Comparison of ENCODE assay signal across 28 cellular contexts in the genomic region with DNA sequence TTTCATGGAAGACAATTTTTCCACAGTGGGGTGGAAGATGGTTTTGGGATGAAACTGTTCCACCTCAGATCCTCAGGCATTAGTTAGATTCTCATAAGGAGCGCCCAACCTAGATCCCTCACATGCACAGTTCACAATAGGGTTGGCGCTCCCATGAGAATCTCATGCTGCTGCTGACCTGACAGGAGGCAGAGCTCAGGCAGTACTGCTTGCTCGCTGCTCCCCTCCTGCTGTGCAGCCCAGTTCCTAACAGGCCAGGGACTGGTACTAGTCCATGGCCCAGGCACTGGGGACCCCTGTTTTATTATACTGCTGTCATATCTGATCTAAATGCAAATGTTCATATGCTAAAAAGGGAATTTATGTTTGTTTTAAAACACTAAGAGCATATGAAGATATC. TPM values are rescaled to one million over a fixed set of nuclear protein-coding genes. Genes with fewer than 3 reads are reported as not detected.
"Had no signal": no experiment of that assay in that cellular context is flagged by ENCODE, and none has a peak within 500 bp of the region (broad histone marks: within the 10 kb centered on the region; RNA-seq: fewer than 3 reads in every experiment).

No MANE protein-coding gene starts in this region.

- H3K4me3 ChIP-seq: coronary artery, dorsolateral prefrontal cortex, esophagus muscularis mucosa, gastrocnemius medialis, heart right ventricle had no signal

- H3K27ac Mint-ChIP-seq: activated CD4-positive, alpha-beta memory T cell treated with anti-CD3 and anti-CD28 coated beads, Interleukin-2, amount 10 ng/mL, durations not matched to agents 7 days and 5 days; activated CD4-positive, alpha-beta T cell treated with anti-CD3 and anti-CD28 coated beads, Interleukin-2, amount 10 ng/mL, durations not matched to agents 7 days and 5 days; activated naive CD4-positive, alpha-beta T cell treated with anti-CD3 and anti-CD28 coated beads, Interleukin-2, amount 10 ng/mL, durations not matched to agents 7 days and 5 days; activated naive CD4-positive, alpha-beta T cell treated with anti-CD3 and anti-CD28 coated beads, Interleukin-2, amount 50 U/mL, for 72 hours; activated naive CD8-positive, alpha-beta T cell treated with anti-CD3 and anti-CD28 coated beads, Interleukin-2, amount 10 ng/mL, durations not matched to agents 7 days and 5 days; activated T-cell treated with anti-CD3 and anti-CD28 coated beads, Interleukin-2, amount 50 U/mL, for 24 hours; activated T-cell treated with anti-CD3 and anti-CD28 coated beads, Interleukin-2, amount 50 U/mL, for 72 hours; dendritic cell treated with granulocyte-macrophage colony-stimulating factor and Interleukin-4, amounts not matched to agents 40 ng/mL and 50 ng/mL, for 4 days had no signal

- H3K4me1 ChIP-seq: esophagus muscularis mucosa, foreskin keratinocyte, gastrocnemius medialis, heart right ventricle had no signal

- H3K9me3 ChIP-seq: esophagus muscularis mucosa, gastrocnemius medialis, heart right ventricle had no signal

- H3K27ac ChIP-seq: brain microvascular endothelial cell, coronary artery, dorsolateral prefrontal cortex, esophagus muscularis mucosa, foreskin keratinocyte, gastrocnemius medialis, heart right ventricle had no signal

- H3K4me3 Mint-ChIP-seq: activated CD4-positive, alpha-beta memory T cell treated with anti-CD3 and anti-CD28 coated beads, Interleukin-2, amount 10 ng/mL, durations not matched to agents 7 days and 5 days; activated CD4-positive, alpha-beta T cell treated with anti-CD3 and anti-CD28 coated beads, Interleukin-2, amount 10 ng/mL, durations not matched to agents 7 days and 5 days; activated naive CD4-positive, alpha-beta T cell treated with anti-CD3 and anti-CD28 coated beads, Interleukin-2, amount 10 ng/mL, durations not matched to agents 7 days and 5 days; activated naive CD8-positive, alpha-beta T cell treated with anti-CD3 and anti-CD28 coated beads, Interleukin-2, amount 10 ng/mL, durations not matched to agents 7 days and 5 days; activated T-cell treated with anti-CD3 and anti-CD28 coated beads, Interleukin-2, amount 50 U/mL, for 24 hours; activated T-cell treated with anti-CD3 and anti-CD28 coated beads, Interleukin-2, amount 50 U/mL, for 72 hours; central memory CD8-positive, alpha-beta T cell; dendritic cell treated with granulocyte-macrophage colony-stimulating factor and Interleukin-4, amounts not matched to agents 40 ng/mL and 50 ng/mL, for 4 days had no signal

- H3K27me3 ChIP-seq: brain microvascular endothelial cell, dorsolateral prefrontal cortex, esophagus muscularis mucosa, foreskin keratinocyte, gastrocnemius medialis, heart right ventricle had no signal

- DNase-seq: activated CD4-positive, alpha-beta memory T cell treated with anti-CD3 and anti-CD28 coated beads, Interleukin-2, amount 10 ng/mL, durations not matched to agents 7 days and 5 days; activated CD4-positive, alpha-beta T cell treated with anti-CD3 and anti-CD28 coated beads for 1 hour; activated CD4-positive, alpha-beta T cell treated with anti-CD3 and anti-CD28 coated beads for 4 hours; activated CD4-positive, alpha-beta T cell treated with anti-CD3 and anti-CD28 coated beads, Interleukin-2, amount 10 ng/mL, durations not matched to agents 7 days and 5 days; activated CD4-positive, alpha-beta T cell treated with anti-CD3 and anti-CD28 coated beads, Interleukin-2, amount 50 U/mL, for 4 hours; activated CD8-positive, alpha-beta memory T cell treated with anti-CD3 and anti-CD28 coated beads, Interleukin-2, amount 50 U/mL, for 48 hours; activated gamma-delta T cell; activated naive CD4-positive, alpha-beta T cell; activated naive CD4-positive, alpha-beta T cell treated with anti-CD3 and anti-CD28 coated beads, Interleukin-2, amount 10 ng/mL, durations not matched to agents 7 days and 5 days; activated naive CD8-positive, alpha-beta T cell treated with anti-CD3 and anti-CD28 coated beads, Interleukin-2, amount 10 ng/mL, durations not matched to agents 7 days and 5 days; activated T-cell treated with anti-CD3 and anti-CD28 coated beads for 4 hours; activated T-cell treated with anti-CD3 and anti-CD28 coated beads, Interleukin-2, amount 50 U/mL, for 24 hours; activated T-cell treated with anti-CD3 and anti-CD28 coated beads, Interleukin-2, amount 50 U/mL, for 72 hours; brain microvascular endothelial cell; dorsolateral prefrontal cortex; effector memory CD4-positive, alpha-beta T cell; foreskin keratinocyte; gastrocnemius medialis; heart right ventricle; T-helper 1 cell; T-helper 2 cell had no signal

- H3K27me3 Mint-ChIP-seq: activated CD4-positive, alpha-beta memory T cell treated with anti-CD3 and anti-CD28 coated beads, Interleukin-2, amount 10 ng/mL, durations not matched to agents 7 days and 5 days; activated CD4-positive, alpha-beta T cell treated with anti-CD3 and anti-CD28 coated beads, Interleukin-2, amount 10 ng/mL, durations not matched to agents 7 days and 5 days; activated naive CD4-positive, alpha-beta T cell treated with anti-CD3 and anti-CD28 coated beads, Interleukin-2, amount 10 ng/mL, durations not matched to agents 7 days and 5 days; activated naive CD8-positive, alpha-beta T cell treated with anti-CD3 and anti-CD28 coated beads, Interleukin-2, amount 10 ng/mL, durations not matched to agents 7 days and 5 days; activated T-cell treated with anti-CD3 and anti-CD28 coated beads, Interleukin-2, amount 50 U/mL, for 24 hours; central memory CD8-positive, alpha-beta T cell; dendritic cell treated with granulocyte-macrophage colony-stimulating factor and Interleukin-4, amounts not matched to agents 40 ng/mL and 50 ng/mL, for 4 days had no signal

- H3K4me1 Mint-ChIP-seq: activated CD4-positive, alpha-beta memory T cell treated with anti-CD3 and anti-CD28 coated beads, Interleukin-2, amount 10 ng/mL, durations not matched to agents 7 days and 5 days; activated CD4-positive, alpha-beta T cell treated with anti-CD3 and anti-CD28 coated beads, Interleukin-2, amount 10 ng/mL, durations not matched to agents 7 days and 5 days; activated naive CD4-positive, alpha-beta T cell treated with anti-CD3 and anti-CD28 coated beads, Interleukin-2, amount 10 ng/mL, durations not matched to agents 7 days and 5 days; activated naive CD8-positive, alpha-beta T cell treated with anti-CD3 and anti-CD28 coated beads, Interleukin-2, amount 10 ng/mL, durations not matched to agents 7 days and 5 days; central memory CD8-positive, alpha-beta T cell had no signal

- H3K9me3 Mint-ChIP-seq: activated CD4-positive, alpha-beta memory T cell treated with anti-CD3 and anti-CD28 coated beads, Interleukin-2, amount 10 ng/mL, durations not matched to agents 7 days and 5 days; activated CD4-positive, alpha-beta T cell treated with anti-CD3 and anti-CD28 coated beads, Interleukin-2, amount 10 ng/mL, durations not matched to agents 7 days and 5 days; activated naive CD4-positive, alpha-beta T cell treated with anti-CD3 and anti-CD28 coated beads, Interleukin-2, amount 10 ng/mL, durations not matched to agents 7 days and 5 days; activated naive CD4-positive, alpha-beta T cell treated with anti-CD3 and anti-CD28 coated beads, Interleukin-2, amount 50 U/mL, for 72 hours; activated naive CD8-positive, alpha-beta T cell treated with anti-CD3 and anti-CD28 coated beads, Interleukin-2, amount 10 ng/mL, durations not matched to agents 7 days and 5 days; activated T-cell treated with anti-CD3 and anti-CD28 coated beads, Interleukin-2, amount 50 U/mL, for 24 hours; activated T-cell treated with anti-CD3 and anti-CD28 coated beads, Interleukin-2, amount 50 U/mL, for 72 hours; central memory CD8-positive, alpha-beta T cell; dendritic cell treated with granulocyte-macrophage colony-stimulating factor and Interleukin-4, amounts not matched to agents 40 ng/mL and 50 ng/mL, for 4 days had no signal

- H3K36me3 Mint-ChIP-seq: activated naive CD4-positive, alpha-beta T cell treated with anti-CD3 and anti-CD28 coated beads, Interleukin-2, amount 50 U/mL, for 72 hours had no signal

- ATAC-seq: activated T-cell treated with anti-CD3 and anti-CD28 coated beads, Interleukin-2, amount 50 U/mL, for 72 hours; foreskin keratinocyte; gastrocnemius medialis; heart right ventricle had no signal

RNA-seq across cellular contexts. Expression of gene GRK7, which starts 9.8 kb away (rescaled TPM):
- total RNA-seq: activated CD4-positive, alpha-beta memory T cell treated with anti-CD3 and anti-CD28 coated beads, Interleukin-2, amount 10 ng/mL, durations not matched to agents 7 days and 5 days; activated CD4-positive, alpha-beta T cell treated with anti-CD3 and anti-CD28 coated beads, Interleukin-2, amount 10 ng/mL, durations not matched to agents 7 days and 5 days; activated naive CD4-positive, alpha-beta T cell treated with anti-CD3 and anti-CD28 coated beads, Interleukin-2, amount 50 U/mL, for 72 hours; activated naive CD8-positive, alpha-beta T cell treated with anti-CD3 and anti-CD28 coated beads, Interleukin-2, amount 10 ng/mL, durations not matched to agents 7 days and 5 days; activated T-cell treated with anti-CD3 and anti-CD28 coated beads, Interleukin-2, amount 50 U/mL, for 72 hours; astrocyte; bronchial epithelial cell; foreskin keratinocyte had no signal
- polyA plus RNA-seq: foreskin keratinocyte had no signal
